ENCODE assay signal across 8 cellular contexts in genomic region chr14:58245562-58245961, GRCh38. TPM values are rescaled to one million over a fixed set of nuclear protein-coding genes. Genes with fewer than 3 reads are reported as not detected.
A peak's percentile ranks its signal among the peaks of the same experiment; 100 is the strongest.
DNase-seq lines count a peak whose midpoint lies in the region; ATAC-seq and TF ChIP-seq lines count a peak whose summit lies in the region.

No MANE protein-coding gene starts in this region.

- H3K4me1 ChIP-seq in GM23338 (ENCODE audit: insufficient read depth), result peaks cover 11% of the 10 kb centered on the region; the same call in 1 of the 2 replicates
- peaks cover 22% of the 10 kb centered on the region for H3K4me1 ChIP-seq in RWPE2 (ENCODE audit: insufficient read depth, poor library complexity, severe bottlenecking)

- peak overlapping the region; percentile 93 for H3K4me3 Mint-ChIP-seq in GM23338

- no peak for ATAC-seq in GM23338
- ATAC-seq in RWPE2 (ENCODE audit: low read depth), result no peak
- ATAC-seq in HG03095 (IDR thresholded peaks at IDR 0.05; ENCODE audit: unreplicated experiment), result no peak
- no peak for ATAC-seq in HG02970 (IDR thresholded peaks at IDR 0.05; ENCODE audit: low FRiP score, unreplicated experiment)

- H2AFZ ChIP-seq in GM23338, result no peak overlapping the region

- peaks cover 25% of the 10 kb centered on the region for H3K36me3 Mint-ChIP-seq in GM23338 (ENCODE audit: low read depth)

- H3K27me3 ChIP-seq in GM23338 (ENCODE audit: insufficient read depth), result no peaks in the 10 kb centered on the region
- no peaks in the 10 kb centered on the region for H3K27me3 ChIP-seq in RWPE2 (ENCODE audit: insufficient read depth, poor library complexity, severe bottlenecking)

- H3K9me3 Mint-ChIP-seq in GM23338, result no peaks in the 10 kb centered on the region

- peak overlapping the region; percentile 100 for H3K27ac Mint-ChIP-seq in GM23338

- H3K4me1 Mint-ChIP-seq in GM23338, result peaks cover 16% of the 10 kb centered on the region

- DNase-seq in GM23338 (ENCODE audit: low spot score) (no peak), RWPE2 (ENCODE audit: low spot score) (no peak), fibroblast of pulmonary artery (ENCODE audit: low read depth) (no peak), skeletal muscle cell (ENCODE audit: low read depth) (no peak), NCI-H2171 treated with DMSO at 0.1 percent for 48 hours (lab: John Stamatoyannopoulos, UW) (no peak)
- no peak for DNase-seq in effector CD4-positive, alpha-beta T cell

- H3K9me2 ChIP-seq in GM23338 (ENCODE audit: insufficient read depth), result no peaks in the 10 kb centered on the region

- H3K9me3 ChIP-seq in RWPE2 (ENCODE audit: severe bottlenecking), result no peaks in the 10 kb centered on the region

- H3K36me3 ChIP-seq in GM23338 (ENCODE audit: insufficient read depth), result peaks cover 4% of the 10 kb centered on the region; the same call in 1 of the 2 replicates
- H3K36me3 ChIP-seq in RWPE2 (ENCODE audit: low read depth), result peaks cover 36% of the 10 kb centered on the region

- peaks cover 26% of the 10 kb centered on the region for H4K20me1 ChIP-seq in GM23338 (replicated peaks; ENCODE audit: insufficient read depth)

- TF ChIP-seq CTCF in GM23338 (conservative IDR thresholded peaks at IDR 0.05; ENCODE audit: low read depth in 2 of 2) (no peak), RWPE2 (IDR thresholded peaks at IDR 0.05; ENCODE audit: poor library complexity, severe bottlenecking) (no peak), fibroblast of pulmonary artery (IDR thresholded peaks at IDR 0.05; ENCODE audit: low read length, missing control alignments) (no peak)

- H3K27ac ChIP-seq in GM23338 (ENCODE audit: low read depth), result peak overlapping the region; percentile 88
- peak overlapping the region; percentile 92 for H3K27ac ChIP-seq in RWPE2 (ENCODE audit: poor library complexity, severe bottlenecking)

- H3K27me3 Mint-ChIP-seq in GM23338 (ENCODE audit: insufficient read depth, low read depth, poor library complexity), result peaks cover 7% of the 10 kb centered on the region

- no peaks in the 10 kb centered on the region for H3F3A ChIP-seq in GM23338 (replicated peaks; ENCODE audit: low read depth)

- H3K79me2 ChIP-seq in GM23338 (replicated peaks; ENCODE audit: insufficient read depth), result peaks cover 57% of the 10 kb centered on the region

- H3K4me3 ChIP-seq in GM23338, result peak overlapping the region; percentile 65
- H3K4me3 ChIP-seq in RWPE2 (ENCODE audit: severe bottlenecking), result peak overlapping the region; percentile 72
- H3K4me3 ChIP-seq in fibroblast of pulmonary artery (replicated peaks; ENCODE audit: low read depth, low read length), result peak overlapping the region; percentile 87
- peak overlapping the region; percentile 84 for H3K4me3 ChIP-seq in skeletal muscle cell (ENCODE audit: low read depth, low read length)

- H3K4me2 ChIP-seq in GM23338, result peak overlapping the region; percentile 85

TF ChIP-seq in GM23338, 12 proteins besides CTCF, POLR2A, EP300 and RAD21 (continues in another document):
- TF ChIP-seq STAT1 (IDR thresholded peaks at IDR 0.05; ENCODE audit: unreplicated experiment), result no peak
- no peak for TF ChIP-seq JUNB (IDR thresholded peaks at IDR 0.05; ENCODE audit: unreplicated experiment)
- no peak for TF ChIP-seq EZH2phosphoT487 (IDR thresholded peaks at IDR 0.05; ENCODE audit: unreplicated experiment)
- no peak for TF ChIP-seq REST (IDR thresholded peaks at IDR 0.05; ENCODE audit: unreplicated experiment)
- no peak for TF ChIP-seq POLR2AphosphoS5 (IDR thresholded peaks at IDR 0.05; ENCODE audit: low read depth)
- no peak for TF ChIP-seq ETS1 (IDR thresholded peaks at IDR 0.05)
- TF ChIP-seq CREB1 (CRISPR knock-in tag; IDR thresholded peaks at IDR 0.05; ENCODE audit: low read depth), result no peak
- no peak for TF ChIP-seq EZH2 (IDR thresholded peaks at IDR 0.05; ENCODE audit: low read depth, unreplicated experiment)

RNA-seq across cellular contexts. Expression of gene PSMA3, which starts 0.9 kb away (rescaled TPM):
- 184 and 249 TPM in 2 replicates for total RNA-seq in GM23338 (2014; rRNA removed; shearing (Covaris generic))
- polyA plus RNA-seq in GM23338 (2016; fragmentation: Nextera tagmentation; extraction: Ambion mirVana), result 677 and 691 TPM in 2 replicates

RNA-seq across cellular contexts. Expression of gene ACTR10, which starts 45.6 kb away (rescaled TPM):
- total RNA-seq in GM23338 (2014; rRNA removed; shearing (Covaris generic)), result 30.8 and 48.7 TPM in 2 replicates
- polyA plus RNA-seq in GM23338 (2016; fragmentation: Nextera tagmentation; extraction: Ambion mirVana), result 50.2 and 51.3 TPM in 2 replicates

RNA-seq across cellular contexts. Expression of gene ARID4A, which starts 52.8 kb away (rescaled TPM):
- total RNA-seq in GM23338 (2014; rRNA removed; shearing (Covaris generic)), result 9.1 and 14.1 TPM in 2 replicates
- 10.8 and 25.4 TPM in 2 replicates for polyA plus RNA-seq in GM23338 (2016; fragmentation: Nextera tagmentation; extraction: Ambion mirVana)
